Comparison of ENCODE assay signal across 8 cellular contexts in the genomic region with DNA sequence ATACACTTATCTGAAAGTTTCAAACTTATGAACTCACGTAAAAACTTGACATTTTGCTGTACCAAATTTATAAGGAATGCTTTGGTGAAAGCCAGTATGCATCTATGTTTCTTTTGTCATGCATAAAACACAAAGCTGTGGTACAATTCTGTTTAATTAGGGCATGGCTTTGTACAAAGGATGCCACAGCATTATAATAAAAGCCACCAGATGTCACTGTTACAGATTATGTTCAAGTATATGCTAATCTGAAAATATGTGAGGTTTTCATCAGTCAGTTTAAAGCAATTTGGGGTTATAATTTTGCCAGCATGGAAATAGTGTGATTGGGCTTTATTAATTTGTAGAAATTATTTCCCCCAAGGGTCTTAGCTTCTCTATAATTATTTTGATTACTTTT.
A peak's percentile ranks its signal among the peaks of the same experiment; 100 is the strongest.
DNase-seq lines count a peak whose midpoint lies in the region; ATAC-seq, FAIRE-seq and TF ChIP-seq lines count a peak whose summit lies in the region.

No MANE protein-coding gene starts in this region.

- no peak overlapping the region for H3K27ac ChIP-seq in HepG2 (ENCODE audit: extremely low read length, insufficient read depth, low read length)

- no peak overlapping the region for H2AFZ ChIP-seq in HepG2 (ENCODE audit: low read length)

- no peaks in the 10 kb centered on the region for H3K36me3 Mint-ChIP-seq in HFFc6 (ENCODE audit: low read depth)
- H3K36me3 Mint-ChIP-seq in activated CD4-positive, alpha-beta T cell treated with anti-CD3 and anti-CD28 coated beads for 36 hours (ENCODE audit: low read depth), result no peaks in the 10 kb centered on the region

- H3K36me3 ChIP-seq in HepG2 (replicated peaks in 1 of 2; ENCODE audit: control insufficient read depth in 1 of 2, insufficient read depth in 2 of 2, low read length in 2 of 2), result no peaks in the 10 kb centered on the region

- DNase-seq in GM12864 (ENCODE audit: low read depth) (no peak), HFFc6 (no peak), RPMI8226 (peak; percentile 19), HepG2 (ENCODE audit: low spot score) (peak; percentile 3), RCC 7860 (ENCODE audit: low spot score) (no peak), NCI-H2196 treated with DMSO at 0.1 percent for 48 hours (lab: John Stamatoyannopoulos, UW; ENCODE audit: unreplicated experiment) (no peak)
- DNase-seq in activated CD4-positive, alpha-beta T cell treated with anti-CD3 and anti-CD28 coated beads for 36 hours, result no peak

- TF ChIP-seq POLR2A in HepG2 (IDR thresholded peaks at IDR 0.05; ENCODE audit: insufficient read depth in 1 of 2, low read depth in 2 of 2, low read length in 2 of 2), result no peak

- H3K4me1 ChIP-seq in HepG2 (ENCODE audit: insufficient read depth, low read length), result no peaks in the 10 kb centered on the region

- no peak overlapping the region for H3K27ac Mint-ChIP-seq in HFFc6
- H3K27ac Mint-ChIP-seq in activated CD4-positive, alpha-beta T cell treated with anti-CD3 and anti-CD28 coated beads for 36 hours, result no peak overlapping the region

- H3K9me3 Mint-ChIP-seq in HFFc6, result peaks cover 5% of the 10 kb centered on the region; the same call in 1 of the 2 replicates
- H3K9me3 Mint-ChIP-seq in activated CD4-positive, alpha-beta T cell treated with anti-CD3 and anti-CD28 coated beads for 36 hours (ENCODE audit: low read depth), result no peaks in the 10 kb centered on the region

- no peak overlapping the region for H3K9ac ChIP-seq in HepG2 (ENCODE audit: insufficient read depth, low read depth, low read length)

- intact Hi-C loops in HepG2 (cut with micrococcal nuclease; ENCODE audit: unreplicated experiment), result loop anchor here (1.0 to 5.0 kb wide), 2 partner anchors 230 to 360 kb away; no protein-coding TSS in a partner anchor
- intact Hi-C loops in activated CD4-positive, alpha-beta T cell treated with anti-CD3 and anti-CD28 coated beads for 36 hours (cut with DNase I, micrococcal nuclease), result loop anchor here in 1 of 2 experiments (10.0 kb wide), 1 partner anchor 357 kb away; no protein-coding TSS in a partner anchor

- no peaks in the 10 kb centered on the region for H3K79me2 ChIP-seq in HepG2 (ENCODE audit: insufficient read depth, low read length)

- 0% methylated on average over 1 of the region's 1 CpG for WGBS in HepG2 (ENCODE audit: low lambda C conversion rate)

- peak; percentile 15 for TF ChIP-seq CTCF in GM12864 (IDR thresholded peaks at IDR 0.05; ENCODE audit: low read depth, low read length, missing control alignments)
- peak; percentile 46; the same call in 1 of the 2 replicates for TF ChIP-seq CTCF in HFFc6 (IDR thresholded peaks at IDR 0.05)
- 0 out of 2 replicates have a peak, but pooled peaks have one; percentile 19 for TF ChIP-seq CTCF in HepG2 (CRISPR knock-in tag; IDR thresholded peaks at IDR 0.05)

- CTCF ChIA-PET in HepG2 (lab: Yijun Ruan, JAX; ENCODE audit: low intra/inter-chr PET ratio, low total read pairs), result no interaction called here
- CTCF ChIA-PET in activated CD4-positive, alpha-beta T cell treated with anti-CD3 and anti-CD28 coated beads for 36 hours (lab: Charles Lee), result no interaction called here

- no peak overlapping the region for H3K4me3 ChIP-seq in GM12864 (ENCODE audit: low read depth, low read length)
- H3K4me3 ChIP-seq in HepG2 (replicated peaks in 1 of 3; ENCODE audit: insufficient read depth in 1 of 3, low read depth in 2 of 3, low read length in 3 of 3), result no peak overlapping the region

- POLR2A ChIA-PET in HepG2 (lab: Yijun Ruan, JAX), result no interaction called here
- POLR2A ChIA-PET in activated CD4-positive, alpha-beta T cell treated with anti-CD3 and anti-CD28 coated beads for 36 hours (lab: Charles Lee), result interaction anchor here (0.7 kb wide), 1 partner anchor 10 kb away, joined by 5 read pairs; no protein-coding TSS in a partner anchor

- no peaks in the 10 kb centered on the region for H4K20me1 ChIP-seq in HepG2 (ENCODE audit: insufficient read depth, low read length)

- H3K27me3 ChIP-seq in HepG2 (ENCODE audit: control insufficient read depth in 1 of 2, insufficient read depth in 2 of 2, low read length in 2 of 2), result no peaks in the 10 kb centered on the region

- no TSS peak for BruUV-seq in HepG2 (replicated peaks; lab: Mats Ljungman, UMichigan)

- no peaks in the 10 kb centered on the region for H3K27me3 Mint-ChIP-seq in HFFc6 (ENCODE audit: insufficient read depth)
- no peaks in the 10 kb centered on the region for H3K27me3 Mint-ChIP-seq in activated CD4-positive, alpha-beta T cell treated with anti-CD3 and anti-CD28 coated beads for 36 hours

- no peak for TF ChIP-seq RAD21 in HepG2 (CRISPR knock-in tag; IDR thresholded peaks at IDR 0.05)

- ATAC-seq in HepG2 (peak; percentile 66; the same call in 2 of the 3 replicates), HG03039 (IDR thresholded peaks at IDR 0.05; ENCODE audit: unreplicated experiment) (no peak)
- no peak for ATAC-seq in activated CD4-positive, alpha-beta T cell treated with anti-CD3 and anti-CD28 coated beads for 36 hours

- no peaks in the 10 kb centered on the region for H3K4me1 Mint-ChIP-seq in HFFc6 (ENCODE audit: low read depth)
- H3K4me1 Mint-ChIP-seq in activated CD4-positive, alpha-beta T cell treated with anti-CD3 and anti-CD28 coated beads for 36 hours, result no peaks in the 10 kb centered on the region

- no peak overlapping the region for H3K4me3 Mint-ChIP-seq in HFFc6
- no peak overlapping the region for H3K4me3 Mint-ChIP-seq in activated CD4-positive, alpha-beta T cell treated with anti-CD3 and anti-CD28 coated beads for 36 hours

- FAIRE-seq in HepG2 (lab: Jason Lieb, UNC) (no peak), RCC 7860 (lab: Jason Lieb, UNC) (no peak)

- no peaks in the 10 kb centered on the region for H3K9me3 ChIP-seq in HepG2 (ENCODE audit: low read length)

- TF ChIP-seq EP300 in HepG2 (IDR thresholded peaks at IDR 0.05; ENCODE audit: low read depth in 2 of 2, low read length in 2 of 2) (no peak), HepG2 (CRISPR knock-in tag; IDR thresholded peaks at IDR 0.05; ENCODE audit: borderline replicate concordance) (no peak)

- H3K4me2 ChIP-seq in HepG2 (ENCODE audit: low read depth, low read length), result no peak overlapping the region

- in situ Hi-C loops in HepG2 (cut with HindIII; ENCODE audit: extremely low pct_ligation_motif_present, low pct_unique_long_range_greater_than_20kb), result no loop called here

TF ChIP-seq in HepG2, 621 proteins besides CTCF, POLR2A, EP300 and RAD21:
- TF ChIP-seq SMYD3 (CRISPR knock-in tag; IDR thresholded peaks at IDR 0.05) (no peak), YEATS2 (CRISPR knock-in tag; IDR thresholded peaks at IDR 0.05; ENCODE audit: borderline replicate concordance) (no peak), MYNN (CRISPR knock-in tag; IDR thresholded peaks at IDR 0.05; ENCODE audit: low read depth) (no peak), SMC3 (IDR thresholded peaks at IDR 0.05; ENCODE audit: low read length) (0 out of 2 replicates have a peak, but pooled peaks have one; percentile 3), ZNF180 (CRISPR knock-in tag; IDR thresholded peaks at IDR 0.05; ENCODE audit: borderline replicate concordance, low read depth) (no peak), ZNF713 (CRISPR knock-in tag; IDR thresholded peaks at IDR 0.05) (no peak), NR2F6 (IDR thresholded peaks at IDR 0.05) (no peak), NR2F6 (CRISPR knock-in tag; IDR thresholded peaks at IDR 0.05) (no peak), STAG1 (CRISPR knock-in tag; IDR thresholded peaks at IDR 0.05) (0 out of 2 replicates have a peak, but pooled peaks have one; percentile 15)
- TF ChIP-seq, protein P1, sequence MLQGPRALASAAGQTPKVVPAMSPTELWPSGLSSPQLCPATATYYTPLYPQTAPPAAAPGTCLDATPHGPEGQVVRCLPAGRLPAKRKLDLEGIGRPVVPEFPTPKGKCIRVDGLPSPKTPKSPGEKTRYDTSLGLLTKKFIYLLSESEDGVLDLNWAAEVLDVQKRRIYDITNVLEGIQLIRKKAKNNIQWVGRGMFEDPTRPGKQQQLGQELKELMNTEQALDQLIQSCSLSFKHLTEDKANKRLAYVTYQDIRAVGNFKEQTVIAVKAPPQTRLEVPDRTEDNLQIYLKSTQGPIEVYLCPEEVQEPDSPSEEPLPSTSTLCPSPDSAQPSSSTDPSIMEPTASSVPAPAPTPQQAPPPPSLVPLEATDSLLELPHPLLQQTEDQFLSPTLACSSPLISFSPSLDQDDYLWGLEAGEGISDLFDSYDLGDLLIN (CRISPR knock-in tag; IDR thresholded peaks at IDR 0.05; ENCODE audit: borderline replicate concordance), result no peak
- TF ChIP-seq, protein P2, sequence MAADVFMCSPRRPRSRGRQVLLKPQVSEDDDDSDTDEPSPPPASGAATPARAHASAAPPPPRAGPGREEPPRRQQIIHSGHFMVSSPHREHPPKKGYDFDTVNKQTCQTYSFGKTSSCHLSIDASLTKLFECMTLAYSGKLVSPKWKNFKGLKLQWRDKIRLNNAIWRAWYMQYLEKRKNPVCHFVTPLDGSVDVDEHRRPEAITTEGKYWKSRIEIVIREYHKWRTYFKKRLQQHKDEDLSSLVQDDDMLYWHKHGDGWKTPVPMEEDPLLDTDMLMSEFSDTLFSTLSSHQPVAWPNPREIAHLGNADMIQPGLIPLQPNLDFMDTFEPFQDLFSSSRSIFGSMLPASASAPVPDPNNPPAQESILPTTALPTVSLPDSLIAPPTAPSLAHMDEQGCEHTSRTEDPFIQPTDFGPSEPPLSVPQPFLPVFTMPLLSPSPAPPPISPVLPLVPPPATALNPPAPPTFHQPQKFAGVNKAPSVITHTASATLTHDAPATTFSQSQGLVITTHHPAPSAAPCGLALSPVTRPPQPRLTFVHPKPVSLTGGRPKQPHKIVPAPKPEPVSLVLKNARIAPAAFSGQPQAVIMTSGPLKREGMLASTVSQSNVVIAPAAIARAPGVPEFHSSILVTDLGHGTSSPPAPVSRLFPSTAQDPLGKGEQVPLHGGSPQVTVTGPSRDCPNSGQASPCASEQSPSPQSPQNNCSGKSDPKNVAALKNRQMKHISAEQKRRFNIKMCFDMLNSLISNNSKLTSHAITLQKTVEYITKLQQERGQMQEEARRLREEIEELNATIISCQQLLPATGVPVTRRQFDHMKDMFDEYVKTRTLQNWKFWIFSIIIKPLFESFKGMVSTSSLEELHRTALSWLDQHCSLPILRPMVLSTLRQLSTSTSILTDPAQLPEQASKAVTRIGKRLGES (CRISPR knock-in tag; IDR thresholded peaks at IDR 0.05; ENCODE audit: borderline replicate concordance), result no peak

Comparison
In these comparisons a context has a peak if more than half of its experiments do, and no peak if none do; other contexts are left out.
1. DNase-seq: peak in RPMI8226 (single experiment) and HepG2 (single experiment); none in GM12864 (single experiment), HFFc6 (single experiment), RCC 7860 (single experiment), activated CD4-positive, alpha-beta T cell treated with anti-CD3 and anti-CD28 coated beads for 36 hours (single experiment) and NCI-H2196 treated with DMSO at 0.1 percent for 48 hours (single experiment).
2. Peak in every context shown above with its lines, with median percentiles within 50 percentile points of each other: CTCF ChIP-seq.